In the genomic region with DNA sequence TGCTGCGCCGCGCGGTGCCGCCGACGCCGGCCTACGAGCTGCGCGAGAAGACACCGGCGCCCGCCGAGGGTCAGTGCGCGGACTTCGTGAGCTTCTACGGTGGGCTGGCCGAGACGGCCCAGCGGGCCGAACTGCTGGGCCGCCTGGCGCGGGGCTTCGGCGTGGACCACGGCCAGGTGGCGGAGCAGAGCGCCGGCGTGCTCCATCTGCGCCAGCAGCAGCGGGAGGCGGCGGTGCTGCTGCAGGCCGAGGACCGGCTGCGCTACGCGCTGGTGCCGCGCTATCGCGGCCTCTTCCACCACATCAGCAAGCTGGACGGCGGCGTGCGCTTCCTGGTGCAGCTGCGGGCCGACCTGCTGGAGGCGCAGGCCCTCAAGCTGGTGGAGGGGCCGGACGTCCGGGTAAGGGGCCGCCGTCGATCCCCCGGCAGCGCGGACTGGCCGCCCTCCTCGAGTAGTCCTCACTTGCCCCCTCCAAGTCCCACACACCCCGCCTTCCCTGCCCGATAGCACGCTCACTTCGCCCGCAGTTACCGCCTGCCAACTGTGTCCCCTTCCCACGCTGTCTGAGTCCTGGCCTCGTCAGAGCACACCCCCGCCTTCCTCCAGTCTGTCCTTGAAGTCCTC, we compare ENCODE assay signal across 8 cellular contexts. TPM values are rescaled to one million over a fixed set of nuclear protein-coding genes. Genes with fewer than 3 reads are reported as not detected.
DNase-seq lines count a peak whose midpoint lies in the region; ATAC-seq, FAIRE-seq and TF ChIP-seq lines count a peak whose summit lies in the region.

No MANE protein-coding gene starts in this region.

- H3K27ac ChIP-seq in C4-2B (peak overlapping the region; percentile 94), skeletal muscle tissue (ENCODE audit: low read depth, low read length) (peak overlapping the region; percentile 91)

- H3K36me3 ChIP-seq in iPS-15b (ENCODE audit: control insufficient read depth, insufficient read depth, low read length) (no peaks in the 10 kb centered on the region), skeletal muscle tissue (ENCODE audit: control insufficient read depth in 3 of 3, insufficient read depth in 3 of 3, low read length in 3 of 3) (peaks cover 0 to 2% (median 0%) of the 10 kb centered on the region in 3 donors)

- peaks cover 12% of the 10 kb centered on the region for H3K4me1 ChIP-seq in iPS-15b (ENCODE audit: control insufficient read depth, insufficient read depth, low read length)
- peaks cover 33 to 50% (median 50%) of the 10 kb centered on the region in 3 donors for H3K4me1 ChIP-seq in skeletal muscle tissue (ENCODE audit: control insufficient read depth in 3 of 3, insufficient read depth in 3 of 3, low read length in 3 of 3)

- FAIRE-seq in GM19239 (lab: Jason Lieb, UNC): no peak

- H3K4me3 ChIP-seq in iPS-15b (ENCODE audit: low read depth, low read length) (peak overlapping the region; percentile 71), skeletal muscle tissue (ENCODE audit: low read length in 3 of 3) (peak overlapping the region; percentile 81 to 91 (median 91))

- DNase-seq in GM19239 (ENCODE audit: insufficient read length, low spot score): peak; percentile 57
- peak; percentile 37 for DNase-seq in SW480 (ENCODE audit: low spot score)
- peak; percentile 82 for DNase-seq in astrocyte of the hippocampus (ENCODE audit: low read depth, low spot score)
- no peak for DNase-seq in middle frontal gyrus (ENCODE audit: extremely low spot score, low spot score)

- peaks cover 11% of the 10 kb centered on the region for H3K27me3 ChIP-seq in iPS-15b (ENCODE audit: control insufficient read depth, insufficient read depth, low read length)
- H3K27me3 ChIP-seq in skeletal muscle tissue (ENCODE audit: control insufficient read depth in 3 of 3, insufficient read depth in 3 of 3, low read length in 3 of 3): no peaks in the 10 kb centered on the region

- H3K9ac ChIP-seq in iPS-15b (ENCODE audit: low read depth, low read length) (peak overlapping the region; percentile 37), skeletal muscle tissue (ENCODE audit: low read depth in 1 of 3, low read length in 3 of 3) (peak overlapping the region; percentile 88 to 94 (median 94))

- TF ChIP-seq CTCF in C4-2B (conservative IDR thresholded peaks at IDR 0.05): no peak; the same call in 1 of the 2 replicates

- ATAC-seq in HG03354 (IDR thresholded peaks at IDR 0.05; ENCODE audit: poor library complexity, severe bottlenecking, unreplicated experiment): peak; percentile 69

- no peaks in the 10 kb centered on the region for H3K9me3 ChIP-seq in iPS-15b (ENCODE audit: control insufficient read depth, insufficient read depth, low read length)
- no peaks in the 10 kb centered on the region for H3K9me3 ChIP-seq in skeletal muscle tissue (ENCODE audit: control insufficient read depth in 3 of 3, low read length in 3 of 3)

RNA-seq across cellular contexts. Expression of gene MLYCD, which starts 0.5 kb away (rescaled TPM):
- 3.1 TPM for total RNA-seq in skeletal muscle tissue

RNA-seq across cellular contexts. Expression of gene OSGIN1, which starts 53.7 kb away (rescaled TPM):
- total RNA-seq in skeletal muscle tissue: 0.52 TPM
